In the genomic region with DNA sequence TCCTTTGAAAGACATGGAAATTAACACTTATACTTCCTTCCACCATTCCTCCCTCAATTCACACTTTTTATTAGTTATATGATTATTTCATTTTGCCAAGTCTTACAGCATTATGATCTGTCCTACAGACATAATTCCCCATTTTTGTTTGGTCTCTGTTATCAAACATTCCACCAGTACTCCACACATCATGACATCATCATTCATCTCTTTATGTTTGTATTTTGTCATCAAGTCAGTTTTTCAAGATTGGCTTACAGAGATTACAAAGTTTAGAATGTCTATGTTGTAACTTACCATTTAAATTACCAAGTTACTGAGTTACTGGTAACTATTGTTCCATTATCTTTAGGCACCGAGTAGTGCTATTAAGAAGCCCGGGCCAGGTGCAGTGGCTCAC, we compare ENCODE assay signal across 7 cellular contexts.
"Had no signal": no experiment of that assay in that cellular context is flagged by ENCODE, and none has a peak within 500 bp of the region (broad histone marks: within the 10 kb centered on the region; RNA-seq: fewer than 3 reads in every experiment).

No MANE protein-coding gene starts in this region.

- DNase-seq: GDM1, GF-D8 had no signal

- ATAC-seq: GM12878 had no signal

- H3K4me3 ChIP-seq: GM12878 had no signal

- FAIRE-seq: GM12878, GM12891, GM12892, GM18507, GM19239 had no signal
